ENCODE assay signal across 8 cellular contexts in genomic region chr5:176362098-176362442, GRCh38. TPM values are rescaled to one million over a fixed set of nuclear protein-coding genes. Genes with fewer than 3 reads are reported as not detected.
DNase-seq lines count a peak whose midpoint lies in the region; ATAC-seq, FAIRE-seq and TF ChIP-seq lines count a peak whose summit lies in the region.

No MANE protein-coding gene starts in this region.

- H3K4me1 Mint-ChIP-seq in natural killer cell, result peaks cover 30 to 31% of the 10 kb centered on the region in 2 donors

- peaks cover 5% of the 10 kb centered on the region for H3K36me3 ChIP-seq in bronchial epithelial cell (ENCODE audit: control insufficient read depth, insufficient read depth, low read length)

- H3K9me3 Mint-ChIP-seq in natural killer cell, result no peaks in the 10 kb centered on the region

- H3K27me3 Mint-ChIP-seq in natural killer cell (ENCODE audit: low read depth in 2 of 2), result peaks cover 0 to 6% of the 10 kb centered on the region in 2 donors

- DNase-seq in NOMO-1 treated with DMSO at 0.1 percent for 48 hours (lab: John Stamatoyannopoulos, UW; ENCODE audit: unreplicated experiment) (peak; percentile 36), NOMO-1 treated with dmso at 0.1 percent for 144 hours (lab: John Stamatoyannopoulos, UW; ENCODE audit: unreplicated experiment) (no peak), bronchial epithelial cell (ENCODE audit: low read depth) (no peak), natural killer cell (no peak), DMS153 treated with DMSO at 0.1 percent for 48 hours (lab: John Stamatoyannopoulos, UW; ENCODE audit: unreplicated experiment) (no peak), NCI-H2196 treated with DMSO at 0.1 percent for 48 hours (lab: John Stamatoyannopoulos, UW; ENCODE audit: unreplicated experiment) (no peak), GM19240 (ENCODE audit: insufficient read length, low spot score) (no peak)

- H3K4me3 Mint-ChIP-seq in natural killer cell, result peak overlapping the region; percentile 96

- intact Hi-C loops in natural killer cell (cut with micrococcal nuclease), result no loop called here

- ATAC-seq in HG03439 (IDR thresholded peaks at IDR 0.05; ENCODE audit: unreplicated experiment), result peak; percentile 3
- no peak for ATAC-seq in natural killer cell

- H3K27me3 ChIP-seq in bronchial epithelial cell (ENCODE audit: control insufficient read depth, insufficient read depth, low read length), result no peaks in the 10 kb centered on the region

- H3K36me3 Mint-ChIP-seq in natural killer cell, result no peaks in the 10 kb centered on the region

- TF ChIP-seq CTCF in bronchial epithelial cell (IDR thresholded peaks at IDR 0.05; ENCODE audit: insufficient read depth, low read length, severe bottlenecking) (no peak), natural killer cell (IDR thresholded peaks at IDR 0.05) (no peak)

- peak overlapping the region; percentile 84 for H3K4me3 ChIP-seq in bronchial epithelial cell (ENCODE audit: low read depth, low read length)

- no peak for FAIRE-seq in bronchial epithelial cell (lab: Jason Lieb, UNC)

- H3K27ac Mint-ChIP-seq in natural killer cell, result peak overlapping the region; percentile 87 to 91

RNA-seq across cellular contexts. Expression of gene KIAA1191, which starts 0.5 kb away (rescaled TPM):
- total RNA-seq in bronchial epithelial cell (54.2 and 70.2 TPM in 2 replicates), natural killer cell (10 to 100 TPM; 36.8 to 76.3 (median 75.7) TPM)

RNA-seq across cellular contexts. Expression of gene ARL10, which starts 3.2 kb away (rescaled TPM):
- 4.2 and 5.2 TPM in 2 replicates for total RNA-seq in bronchial epithelial cell
- total RNA-seq in natural killer cell, result 1 to 10 TPM in 2 of 3 donors, under 1 TPM in 1; 0.75 to 6.8 (median 6.7) TPM

RNA-seq across cellular contexts. Expression of gene NOP16, which starts 26.3 kb away (rescaled TPM):
- total RNA-seq in bronchial epithelial cell (29.3 and 36.1 TPM in 2 replicates), natural killer cell (10 to 100 TPM in 2 of 3 donors, 1 to 10 TPM in 1; 6.4 to 12.4 (median 12.1) TPM)

RNA-seq across cellular contexts. Expression of gene HIGD2A, which starts 26.5 kb away (rescaled TPM):
- total RNA-seq in bronchial epithelial cell (20.8 and 22.7 TPM in 2 replicates), natural killer cell (10 to 100 TPM; 83.5 to 90.2 (median 86.2) TPM)

RNA-seq across cellular contexts. Expression of gene CLTB, which starts 54.3 kb away (rescaled TPM):
- 241 and 381 TPM in 2 replicates for total RNA-seq in bronchial epithelial cell
- 10 to 100 TPM; 60.6 to 77.2 (median 70.4) TPM for total RNA-seq in natural killer cell
